Comparison of ENCODE assay signal across 16 cellular contexts in the genomic region with DNA sequence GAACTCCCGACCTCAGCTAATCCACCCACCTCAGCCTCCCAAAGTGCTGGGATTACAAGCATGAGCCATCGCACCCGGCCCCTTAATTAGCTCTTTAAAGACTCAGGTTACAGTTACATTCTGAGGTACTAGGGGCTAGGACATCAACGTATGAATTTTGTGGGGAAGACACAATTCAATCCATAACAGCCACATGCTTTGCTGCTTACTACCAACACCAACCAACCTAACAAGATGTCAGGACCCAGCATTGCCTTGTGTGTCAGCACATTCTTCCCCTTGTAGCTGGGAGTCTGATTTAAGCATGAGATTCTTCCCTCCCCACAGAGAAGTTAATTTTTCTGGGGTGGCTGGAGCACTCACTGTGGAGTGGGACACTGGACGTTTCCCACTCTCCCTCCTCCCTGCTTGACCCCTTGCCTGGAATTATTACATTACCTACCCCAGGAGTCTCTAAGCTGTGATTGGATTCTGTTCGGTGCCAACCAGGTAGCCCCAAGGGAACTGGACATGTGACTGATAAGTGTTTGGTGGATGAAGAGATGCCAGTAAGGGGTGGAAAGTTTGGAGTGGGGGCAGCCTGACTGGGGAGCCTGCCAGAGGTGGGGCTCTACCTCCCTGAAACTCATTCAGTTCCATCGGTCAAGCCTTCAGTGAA. TPM values are rescaled to one million over a fixed set of nuclear protein-coding genes. Genes with fewer than 3 reads are reported as not detected.
DNase-seq lines count a peak whose midpoint lies in the region; ATAC-seq and TF ChIP-seq lines count a peak whose summit lies in the region.
"Had no signal": no experiment of that assay in that cellular context is flagged by ENCODE, and none has a peak within 500 bp of the region (broad histone marks: within the 10 kb centered on the region; RNA-seq: fewer than 3 reads in every experiment).

No MANE protein-coding gene starts in this region.

- intact Hi-C loops in upper lobe of right lung (cut with DNase I), result no loop called here

- DNase-seq in DMS 273 (lab: John Stamatoyannopoulos, UW; ENCODE audit: unreplicated experiment) (peak; percentile 26), DMS 273 treated with DMSO at 0.1 percent for 48 hours (lab: John Stamatoyannopoulos, UW) (no peak), choroid plexus epithelial cell (ENCODE audit: low read depth) (peak; percentile 23), upper lobe of right lung (no peak), amniotic stem cell (lab: John Stamatoyannopoulos, UW) (no peak), NK-92 (lab: John Stamatoyannopoulos, UW; ENCODE audit: unreplicated experiment) (no peak)
- DNase-seq: DND-41, H7, KBM-7, NCI-H187, NCI-H345, NCI-H524 treated with DMSO at 0.1 percent for 48 hours, SJCRH30 had no signal

- no peak overlapping the region for H3K4me3 ChIP-seq in choroid plexus epithelial cell (ENCODE audit: low read depth, low read length)
- H3K4me3 ChIP-seq in neutrophil (ENCODE audit: low read depth in 1 of 2, low read length in 1 of 2), result no peak overlapping the region
- no peak overlapping the region for H3K4me3 ChIP-seq in upper lobe of right lung
- H3K4me3 ChIP-seq: SJCRH30 had no signal

- H3K4me1 ChIP-seq in neutrophil (ENCODE audit: control insufficient read depth in 1 of 2, insufficient read depth in 1 of 2, low read depth in 1 of 2, low read length in 1 of 2) (peaks cover 16 to 22% of the 10 kb centered on the region in 2 experiments), upper lobe of right lung (no peaks in the 10 kb centered on the region)
- H3K4me1 ChIP-seq: SJCRH30 had no signal

- no peaks in the 10 kb centered on the region for H3K27me3 ChIP-seq in neutrophil
- no peaks in the 10 kb centered on the region for H3K27me3 ChIP-seq in upper lobe of right lung

- no peaks in the 10 kb centered on the region for H3K36me3 ChIP-seq in neutrophil
- H3K36me3 ChIP-seq in upper lobe of right lung, result no peaks in the 10 kb centered on the region
- H3K36me3 ChIP-seq: SJCRH30 had no signal

- TF ChIP-seq CTCF in choroid plexus epithelial cell (conservative IDR thresholded peaks at IDR 0.05; ENCODE audit: low read depth, low read length), result no peak
- no peak for TF ChIP-seq CTCF in neutrophil (IDR thresholded peaks at IDR 0.05)
- TF ChIP-seq CTCF in upper lobe of right lung (IDR thresholded peaks at IDR 0.05), result no peak

- H3K9me3 ChIP-seq in neutrophil, result no peaks in the 10 kb centered on the region
- no peaks in the 10 kb centered on the region for H3K9me3 ChIP-seq in upper lobe of right lung
- H3K9me3 ChIP-seq: SJCRH30 had no signal

- H3K27ac ChIP-seq in neutrophil (peak overlapping the region; percentile 75), upper lobe of right lung (peak overlapping the region; percentile 36)
- H3K27ac ChIP-seq: 22Rv1, SJCRH30 had no signal

- ATAC-seq in upper lobe of right lung (peak; percentile 50), HG02840 (IDR thresholded peaks at IDR 0.05; ENCODE audit: low FRiP score, unreplicated experiment) (no peak)

RNA-seq across cellular contexts. Expression of a gene that starts 5.6 kb away (rescaled TPM):
- total RNA-seq in upper lobe of right lung, result 35.6 TPM

RNA-seq across cellular contexts. Expression of a gene that starts 6.1 kb away (rescaled TPM):
- 4.8 TPM for total RNA-seq in upper lobe of right lung

RNA-seq across cellular contexts. Expression of a gene that starts 39.6 kb away (rescaled TPM):
- 2.4 TPM for total RNA-seq in upper lobe of right lung

RNA-seq across cellular contexts. Expression of a gene that starts 51.5 kb away (rescaled TPM):
- 56.2 TPM for total RNA-seq in upper lobe of right lung

RNA-seq across cellular contexts. Expression of a gene that starts 59.0 kb away (rescaled TPM):
- total RNA-seq in upper lobe of right lung, result 1.3 TPM

Comparison
In these comparisons a context has a peak if more than half of its experiments do, and no peak if none do; other contexts are left out.
1. DNase-seq: peak in DMS 273 (single experiment) and choroid plexus epithelial cell (single experiment); none in DMS 273 treated with DMSO at 0.1 percent for 48 hours (single experiment), upper lobe of right lung (single experiment), amniotic stem cell (single experiment) and NK-92 (single experiment).